Comparison of ENCODE assay signal across 12 cellular contexts in the genomic region with DNA sequence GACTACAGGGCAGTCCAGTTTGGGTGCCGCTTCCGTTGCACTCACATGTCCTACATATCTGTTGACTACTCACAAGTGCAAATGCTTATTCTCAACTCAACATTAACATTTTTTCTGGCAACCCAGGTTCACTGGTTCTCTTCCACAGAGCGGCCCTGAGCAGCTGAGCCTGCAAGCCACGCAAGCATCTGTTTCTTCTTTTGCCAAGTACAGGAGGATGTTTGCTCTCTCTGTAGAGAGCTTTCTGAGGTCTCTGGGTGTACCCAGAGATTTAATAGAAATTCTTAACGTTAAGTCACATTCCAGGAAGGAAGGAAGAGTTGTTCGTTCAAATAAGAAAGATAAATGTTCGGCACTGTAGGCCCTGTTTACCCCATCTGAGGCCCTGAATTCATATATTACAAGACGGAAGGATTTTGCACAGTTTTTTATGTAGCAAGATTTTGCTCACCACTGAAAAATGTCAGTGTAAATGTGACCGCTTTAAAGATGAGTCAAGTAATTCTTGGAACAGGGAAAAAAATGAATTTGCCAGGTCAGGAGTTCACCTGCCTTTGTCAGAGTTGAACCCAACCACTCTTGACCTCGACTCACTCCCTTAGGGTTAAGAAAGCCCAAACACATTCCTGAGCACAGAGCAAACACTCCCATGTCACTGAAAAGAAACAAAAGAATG. TPM values are rescaled to one million over a fixed set of nuclear protein-coding genes. Genes with fewer than 3 reads are reported as not detected.
A peak's percentile ranks its signal among the peaks of the same experiment; 100 is the strongest.
DNase-seq lines count a peak whose midpoint lies in the region; ATAC-seq, FAIRE-seq and TF ChIP-seq lines count a peak whose summit lies in the region.
"Had no signal": no experiment of that assay in that cellular context is flagged by ENCODE, and none has a peak within 500 bp of the region (broad histone marks: within the 10 kb centered on the region; RNA-seq: fewer than 3 reads in every experiment).

No MANE protein-coding gene starts in this region.

- H3K27ac ChIP-seq in RWPE1, result peak overlapping the region; percentile 37; the same call in 1 of the 2 replicates
- H3K27ac ChIP-seq in trophoblast cell (ENCODE audit: low read depth, low read length), result peak overlapping the region; percentile 30

- no peak overlapping the region for H2BK12ac ChIP-seq in trophoblast cell (ENCODE audit: low read length)

- CTCF ChIA-PET in Calu3 (lab: Charles Lee), result no interaction called here
- CTCF ChIA-PET in RWPE1 (lab: Yijun Ruan, JAX), result no interaction called here

- no peaks in the 10 kb centered on the region for H3K79me2 ChIP-seq in trophoblast cell (ENCODE audit: control insufficient read depth, insufficient read depth, low read length, poor library complexity)

- no peak overlapping the region for H4K8ac ChIP-seq in trophoblast cell (ENCODE audit: low read depth, low read length)

- no peak overlapping the region for H3K14ac ChIP-seq in trophoblast cell (ENCODE audit: low read length)

- no peak overlapping the region for H3K18ac ChIP-seq in trophoblast cell (ENCODE audit: low read length)

- no peak overlapping the region for H2AK5ac ChIP-seq in trophoblast cell (ENCODE audit: low read length)

- H3K4me1 Mint-ChIP-seq in Calu3 (ENCODE audit: low read depth, unreplicated experiment), result peaks cover 38% of the 10 kb centered on the region

- no peak for FAIRE-seq in D721Med (lab: Jason Lieb, UNC)

- peaks cover 0 to 9% of the 10 kb centered on the region in 2 experiments for H3K4me1 ChIP-seq in trophoblast cell (ENCODE audit: control insufficient read depth in 1 of 2, insufficient read depth in 2 of 2, low read length in 2 of 2)

- peaks cover 84% of the 10 kb centered on the region for H3K36me3 Mint-ChIP-seq in Calu3 (ENCODE audit: insufficient read depth, unreplicated experiment)

- no TSS peak for BruUV-seq in Calu3 (replicated peaks; lab: Mats Ljungman, UMichigan)

- H4K91ac ChIP-seq in trophoblast cell (ENCODE audit: low read depth, low read length), result no peak overlapping the region

- no peak overlapping the region for H3K4me3 Mint-ChIP-seq in Calu3 (ENCODE audit: low read depth, unreplicated experiment)
- H3K4me3 Mint-ChIP-seq: endodermal cell had no signal

- no peak overlapping the region for H3K4me3 ChIP-seq in trophoblast cell (ENCODE audit: low read depth, low read length)

- no CpG with 5 or more reads among the region's 10 CpGs for WGBS in trophoblast cell (ENCODE audit: extremely low coverage, insufficient coverage, insufficient read length)

- H3K27me3 Mint-ChIP-seq in Calu3 (ENCODE audit: unreplicated experiment), result no peaks in the 10 kb centered on the region

- peaks cover 23 to 33% of the 10 kb centered on the region in 2 experiments for H3K36me3 ChIP-seq in trophoblast cell (ENCODE audit: control insufficient read depth in 1 of 2, insufficient read depth in 2 of 2, low read length in 2 of 2)

- intact Hi-C loops in Calu3 (cut with micrococcal nuclease; ENCODE audit: unreplicated experiment), result loop anchor here (1.0 to 5.0 kb wide), 2 partner anchors 172 to 511 kb away; a partner anchor contains a TSS

- no peak overlapping the region for H3K23ac ChIP-seq in trophoblast cell (ENCODE audit: low read length)

- no peak overlapping the region for H2BK5ac ChIP-seq in trophoblast cell (ENCODE audit: low read depth, low read length, poor library complexity)

- no peak overlapping the region for H3K4ac ChIP-seq in trophoblast cell (ENCODE audit: low read depth, low read length)

- TF ChIP-seq CTCF in Calu3 (IDR thresholded peaks at IDR 0.05; ENCODE audit: unreplicated experiment) (no peak), RWPE1 (conservative IDR thresholded peaks at IDR 0.05; ENCODE audit: low read depth) (no peak), D721Med (IDR thresholded peaks at IDR 0.05; ENCODE audit: insufficient read depth, missing control alignments) (no peak)

- no peak for DNase-seq in Calu3
- DNase-seq in RWPE1 (ENCODE audit: low spot score), result peak; percentile 72
- peak; percentile 41 to 78 for DNase-seq in trophoblast cell
- no peak for DNase-seq in SHP77 (lab: John Stamatoyannopoulos, UW)
- DNase-seq in D721Med (ENCODE audit: insufficient read length, low spot score), result no peak
- DNase-seq: activated naive CD4-positive, alpha-beta T cell; endodermal cell; left colon; retina had no signal

- no peak overlapping the region for H2BK120ac ChIP-seq in trophoblast cell (ENCODE audit: insufficient read depth, low read length, poor library complexity)

- no peaks in the 10 kb centered on the region for H3K27me3 ChIP-seq in trophoblast cell (ENCODE audit: insufficient read depth, low read length)

- no peak overlapping the region for H4K12ac ChIP-seq in trophoblast cell (ENCODE audit: low read depth, low read length)

- no peaks in the 10 kb centered on the region for H3K79me1 ChIP-seq in trophoblast cell (ENCODE audit: low read length)

- ATAC-seq in esophagus mucosa (peak; percentile 69), HG02610 (IDR thresholded peaks at IDR 0.05; ENCODE audit: unreplicated experiment) (no peak), GM19395 (IDR thresholded peaks at IDR 0.05; ENCODE audit: unreplicated experiment) (no peak)
- ATAC-seq: left colon had no signal

- H3K9ac ChIP-seq in trophoblast cell (ENCODE audit: low read length), result no peak overlapping the region

- H2AFZ ChIP-seq in trophoblast cell (ENCODE audit: insufficient read depth, low read length, poor library complexity), result no peak overlapping the region

- POLR2A ChIA-PET in RWPE1 (lab: Yijun Ruan, JAX; ENCODE audit: low non-redundant PET), result no interaction called here

- H3K9me3 Mint-ChIP-seq in Calu3 (ENCODE audit: low read depth, unreplicated experiment), result no peaks in the 10 kb centered on the region
- H3K9me3 Mint-ChIP-seq: endodermal cell had no signal

- no peaks in the 10 kb centered on the region for H3K9me3 ChIP-seq in trophoblast cell (ENCODE audit: insufficient read depth, low read depth, low read length)

- H3K4me2 ChIP-seq in trophoblast cell (ENCODE audit: low read length), result no peak overlapping the region

- H3K27ac Mint-ChIP-seq in Calu3 (ENCODE audit: unreplicated experiment), result peak overlapping the region; percentile 2
- H3K27ac Mint-ChIP-seq: endodermal cell had no signal

RNA-seq across cellular contexts. Expression of a gene that starts 30.1 kb away (rescaled TPM):
- 11.8 and 13.6 TPM in 2 replicates for total RNA-seq in Calu3 (2022)
- 10.8 TPM for total RNA-seq in esophagus mucosa
- 4.1 and 4.5 TPM in 2 replicates for polyA plus RNA-seq in trophoblast cell (2013)

RNA-seq across cellular contexts. Expression of a gene that starts 46.3 kb away (rescaled TPM):
- total RNA-seq in Calu3 (2022), result 18.0 and 22.9 TPM in 2 replicates
- 6.3 TPM for total RNA-seq in esophagus mucosa
- polyA plus RNA-seq in trophoblast cell (2013), result 14.6 and 16.2 TPM in 2 replicates

Comparison
In these comparisons a context has a peak if more than half of its experiments do, and no peak if none do; other contexts are left out.
1. DNase-seq: peak in RWPE1 (single experiment) and trophoblast cell (2 of 2); none in Calu3 (single experiment), SHP77 (0 of 2) and D721Med (single experiment).